In genomic region chr5:102294996-102295395, GRCh38 we compare ENCODE assay signal across 10 cellular contexts. TPM values are rescaled to one million over a fixed set of nuclear protein-coding genes. Genes with fewer than 3 reads are reported as not detected.
DNase-seq lines count a peak whose midpoint lies in the region; ATAC-seq, FAIRE-seq and TF ChIP-seq lines count a peak whose summit lies in the region.
"Had no signal": no experiment of that assay in that cellular context is flagged by ENCODE, and none has a peak within 500 bp of the region (broad histone marks: within the 10 kb centered on the region; RNA-seq: fewer than 3 reads in every experiment).

No MANE protein-coding gene starts in this region.

- no peak overlapping the region for H3K27ac Mint-ChIP-seq in CD4-positive, alpha-beta T cell
- no peak overlapping the region for H3K27ac Mint-ChIP-seq in activated naive CD8-positive, alpha-beta T cell

- no peak for TF ChIP-seq CTCF in CD4-positive, alpha-beta T cell (IDR thresholded peaks at IDR 0.05)
- TF ChIP-seq CTCF in lung (IDR thresholded peaks at IDR 0.05; ENCODE audit: control extremely low read depth, extremely low read depth) (no peak), lower leg skin (IDR thresholded peaks at IDR 0.05) (no peak), PC-3 (conservative IDR thresholded peaks at IDR 0.05; ENCODE audit: low read depth, low read length) (no peak)

- H2AFZ ChIP-seq in PC-3 (ENCODE audit: low read length): no peak overlapping the region

- DNase-seq in CD4-positive, alpha-beta T cell: no peak
- DNase-seq in GM19239 (ENCODE audit: insufficient read length, low spot score): no peak
- DNase-seq in lung (ENCODE audit: low spot score): no peak
- no peak for DNase-seq in lower leg skin (ENCODE audit: low spot score in 2 of 2)
- DNase-seq in substantia nigra (lab: John Stamatoyannopoulos, UW): no peak
- DNase-seq in globus pallidus (ENCODE audit: low spot score): no peak
- no peak for DNase-seq in PC-3
- DNase-seq: NCI-H526 treated with DMSO at 0.1 percent for 48 hours had no signal

- H3K4me1 Mint-ChIP-seq in CD4-positive, alpha-beta T cell (ENCODE audit: low read depth): peaks cover 22% of the 10 kb centered on the region
- H3K4me1 Mint-ChIP-seq in activated naive CD8-positive, alpha-beta T cell (ENCODE audit: low read depth): peaks cover 22% of the 10 kb centered on the region

- CTCF ChIA-PET in CD4-positive, alpha-beta T cell (lab: Charles Lee): no interaction called here
- CTCF ChIA-PET in PC-3 (lab: Charles Lee): no interaction called here

- H3K4me2 ChIP-seq in PC-3 (ENCODE audit: low read length): no peak overlapping the region

- H3K9ac ChIP-seq in PC-3 (ENCODE audit: low read length): no peak overlapping the region

- TF ChIP-seq POLR2A in lower leg skin (IDR thresholded peaks at IDR 0.05): no peak

- H3K4me1 ChIP-seq in lung (ENCODE audit: control insufficient read depth in 2 of 2, insufficient read depth in 2 of 2, low read length in 2 of 2) (peaks cover 0 to 3% of the 10 kb centered on the region in 2 donors), PC-3 (ENCODE audit: insufficient read depth, low read length) (no peaks in the 10 kb centered on the region)

- H3K27me3 ChIP-seq in CD4-positive, alpha-beta T cell (ENCODE audit: control insufficient read depth, insufficient read depth, low read length): no peaks in the 10 kb centered on the region
- no peaks in the 10 kb centered on the region for H3K27me3 ChIP-seq in lung (ENCODE audit: control insufficient read depth, insufficient read depth)
- peaks cover 24% of the 10 kb centered on the region for H3K27me3 ChIP-seq in PC-3 (ENCODE audit: low read length)
- H3K27me3 ChIP-seq: vagina had no signal

- H3K4me3 Mint-ChIP-seq in CD4-positive, alpha-beta T cell: peak overlapping the region; percentile 86
- H3K4me3 Mint-ChIP-seq in activated naive CD8-positive, alpha-beta T cell: peak overlapping the region; percentile 78

- FAIRE-seq in GM19239 (lab: Jason Lieb, UNC): peak; percentile 73

- H3K27ac ChIP-seq in CD4-positive, alpha-beta T cell (ENCODE audit: low read depth, low read length): no peak overlapping the region
- no peak overlapping the region for H3K27ac ChIP-seq in lung (ENCODE audit: low read depth in 1 of 2, low read length in 1 of 2)
- H3K27ac ChIP-seq in substantia nigra (ENCODE audit: low read depth, low read length, poor library complexity, severe bottlenecking): no peak overlapping the region
- no peak overlapping the region for H3K27ac ChIP-seq in PC-3 (ENCODE audit: low read length)
- H3K27ac ChIP-seq: vagina had no signal

- H3K79me2 ChIP-seq in PC-3 (ENCODE audit: low read length): no peaks in the 10 kb centered on the region

- 35 to 41% methylated on average over 3 of the region's 3 CpGs for WGBS in lung, 2 donors
- WGBS in lower leg skin, 2 donors: 25 to 28% methylated on average over 3 of the region's 3 CpGs

- H3K4me3 ChIP-seq in lung: peak overlapping the region; percentile 22
- H3K4me3 ChIP-seq in lower leg skin (ENCODE audit: low read depth, poor library complexity, severe bottlenecking): no peak overlapping the region
- no peak overlapping the region for H3K4me3 ChIP-seq in PC-3 (ENCODE audit: low read length)

- no peaks in the 10 kb centered on the region for H3K36me3 Mint-ChIP-seq in CD4-positive, alpha-beta T cell (ENCODE audit: low read depth)
- H3K36me3 Mint-ChIP-seq in activated naive CD8-positive, alpha-beta T cell: no peaks in the 10 kb centered on the region

- no TSS peak for BruUV-seq in PC-3 (replicated peaks; lab: Mats Ljungman, UMichigan)

- no peaks in the 10 kb centered on the region for H3F3A ChIP-seq in PC-3 (ENCODE audit: low read length, unreplicated experiment)

- no peaks in the 10 kb centered on the region for H4K20me1 ChIP-seq in PC-3 (ENCODE audit: low read length)

- H3K9me3 Mint-ChIP-seq in CD4-positive, alpha-beta T cell: no peaks in the 10 kb centered on the region
- no peaks in the 10 kb centered on the region for H3K9me3 Mint-ChIP-seq in activated naive CD8-positive, alpha-beta T cell (ENCODE audit: low read depth)

- POLR2A ChIA-PET in CD4-positive, alpha-beta T cell (lab: Charles Lee): no interaction called here
- POLR2A ChIA-PET in PC-3 (lab: Charles Lee; ENCODE audit: unreplicated experiment): interaction anchor here (0.7 kb wide), 1 partner anchor 98 kb away, joined by 3 read pairs; no protein-coding TSS in a partner anchor

- H3K9me3 ChIP-seq in CD4-positive, alpha-beta T cell (ENCODE audit: control insufficient read depth, low read length): no peaks in the 10 kb centered on the region
- H3K9me3 ChIP-seq in lung (ENCODE audit: control insufficient read depth in 2 of 2, insufficient read depth in 1 of 2, low read length in 1 of 2) (no peaks in the 10 kb centered on the region), PC-3 (ENCODE audit: low read length) (no peaks in the 10 kb centered on the region)
- H3K9me3 ChIP-seq: vagina had no signal

- H3K27me3 Mint-ChIP-seq in CD4-positive, alpha-beta T cell: peaks cover 5% of the 10 kb centered on the region
- peaks cover 9% of the 10 kb centered on the region for H3K27me3 Mint-ChIP-seq in activated naive CD8-positive, alpha-beta T cell

- H3K9me2 ChIP-seq in PC-3 (replicated peaks; ENCODE audit: low read length): no peaks in the 10 kb centered on the region

- H3K36me3 ChIP-seq in lung (ENCODE audit: control insufficient read depth in 2 of 2, insufficient read depth in 2 of 2, low read length in 2 of 2): no peaks in the 10 kb centered on the region
- H3K36me3 ChIP-seq in PC-3 (ENCODE audit: low read depth, low read length): no peaks in the 10 kb centered on the region
- H3K36me3 ChIP-seq: vagina had no signal

- intact Hi-C loops in CD4-positive, alpha-beta T cell (cut with DNase I, micrococcal nuclease): no loop called here
- intact Hi-C loops in lower leg skin (cut with DNase I; ENCODE audit: low total_unique reads) (no loop called here), PC-3 (cut with micrococcal nuclease) (no loop called here)

- no peak for ATAC-seq in CD4-positive, alpha-beta T cell (ENCODE audit: poor library complexity)
- no peak for ATAC-seq in lung (ENCODE audit: insufficient read depth, low FRiP score)
- no peak for ATAC-seq in PC-3

RNA-seq across cellular contexts. Expression of gene SLCO4C1, which starts 1.1 kb away (rescaled TPM):
- under 1 TPM; 0.06 to 0.11 TPM for total RNA-seq in CD4-positive, alpha-beta T cell
- 10 to 100 TPM; 18.8 to 26.5 TPM for total RNA-seq in lung
- 1 to 10 TPM; 3.8 to 4.5 TPM for polyA plus RNA-seq in lung
- 1 to 10 TPM in 2 of 4 donors, under 1 TPM in 2; 0.30 to 1.3 (median 0.94) TPM for total RNA-seq in lower leg skin
- not detected in 2 replicates for total RNA-seq in PC-3 (2014; rRNA removed)
- total RNA-seq: vagina had no signal

Comparison
In these comparisons a context has a peak if more than half of its experiments do, and no peak if none do; other contexts are left out.
1. RNA of gene SLCO4C1, which starts 1.1 kb away (total RNA-seq): 18.8 to 26.5 TPM in lung; 0.30 to 1.3 TPM in lower leg skin, 0.06 to 0.11 TPM in CD4-positive, alpha-beta T cell and not detected in PC-3; every median in the first group is over 4 times any median in the second.